2 cellular contexts compared by ENCODE assay signal in the genomic region with DNA sequence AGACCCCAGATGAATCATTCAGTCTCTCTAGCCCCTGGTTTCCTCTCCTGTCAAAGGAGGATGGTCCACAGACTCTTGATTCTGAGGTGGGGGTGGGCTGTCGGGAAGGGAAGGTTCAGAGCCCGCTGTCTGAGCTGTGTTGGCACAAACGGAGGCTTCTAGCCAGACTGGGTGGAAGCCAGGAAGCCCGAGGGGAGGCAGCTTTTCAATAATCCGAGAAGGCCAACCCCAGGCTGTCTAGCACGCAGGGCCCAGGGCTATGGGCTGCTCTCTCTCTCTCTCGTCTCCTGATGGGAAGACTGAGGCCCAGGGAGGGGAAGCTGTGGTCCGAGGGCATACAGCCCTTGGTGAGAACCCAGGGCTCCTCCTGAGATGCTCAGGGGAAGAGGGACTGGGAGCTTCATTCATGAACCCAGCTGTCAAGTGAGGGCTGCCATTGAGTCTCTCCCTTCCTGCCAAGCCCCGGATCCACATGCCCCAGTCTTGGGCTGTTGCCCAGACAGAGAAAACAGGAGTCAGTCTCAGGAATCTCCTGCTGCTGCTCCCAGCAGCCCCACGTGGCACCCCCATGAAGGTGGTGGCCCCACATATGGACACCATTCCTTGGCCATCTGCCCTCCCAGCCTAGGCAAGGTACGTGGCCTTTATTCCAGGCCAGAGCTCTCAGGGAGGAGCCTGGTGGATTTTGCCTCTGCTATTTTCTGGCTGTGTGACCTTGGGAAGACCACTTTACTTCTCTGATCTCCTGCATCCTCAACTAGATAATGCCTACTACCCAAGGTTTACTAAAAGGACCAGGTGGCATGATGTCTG.
TF ChIP-seq lines count a peak whose summit lies in the region.

No MANE protein-coding gene starts in this region.

TF ChIP-seq in HEK293, 187 proteins besides CTCF, POLR2A, EP300 and RAD21 (continued from another document):
- TF ChIP-seq, protein P1, sequence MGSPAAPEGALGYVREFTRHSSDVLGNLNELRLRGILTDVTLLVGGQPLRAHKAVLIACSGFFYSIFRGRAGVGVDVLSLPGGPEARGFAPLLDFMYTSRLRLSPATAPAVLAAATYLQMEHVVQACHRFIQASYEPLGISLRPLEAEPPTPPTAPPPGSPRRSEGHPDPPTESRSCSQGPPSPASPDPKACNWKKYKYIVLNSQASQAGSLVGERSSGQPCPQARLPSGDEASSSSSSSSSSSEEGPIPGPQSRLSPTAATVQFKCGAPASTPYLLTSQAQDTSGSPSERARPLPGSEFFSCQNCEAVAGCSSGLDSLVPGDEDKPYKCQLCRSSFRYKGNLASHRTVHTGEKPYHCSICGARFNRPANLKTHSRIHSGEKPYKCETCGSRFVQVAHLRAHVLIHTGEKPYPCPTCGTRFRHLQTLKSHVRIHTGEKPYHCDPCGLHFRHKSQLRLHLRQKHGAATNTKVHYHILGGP (tag by site-specific recombination; IDR thresholded peaks at IDR 0.05), result no peak
- no peak for TF ChIP-seq ZNF112 (tag by site-specific recombination; IDR thresholded peaks at IDR 0.05)

TF ChIP-seq in SK-N-SH, 30 proteins besides CTCF, POLR2A, EP300 and RAD21 (continued from another document):
- TF ChIP-seq JUND (IDR thresholded peaks at IDR 0.05), result no peak
- peak; percentile 78 for TF ChIP-seq RCOR1 (IDR thresholded peaks at IDR 0.05; ENCODE audit: low read length)
- TF ChIP-seq, protein P2, sequence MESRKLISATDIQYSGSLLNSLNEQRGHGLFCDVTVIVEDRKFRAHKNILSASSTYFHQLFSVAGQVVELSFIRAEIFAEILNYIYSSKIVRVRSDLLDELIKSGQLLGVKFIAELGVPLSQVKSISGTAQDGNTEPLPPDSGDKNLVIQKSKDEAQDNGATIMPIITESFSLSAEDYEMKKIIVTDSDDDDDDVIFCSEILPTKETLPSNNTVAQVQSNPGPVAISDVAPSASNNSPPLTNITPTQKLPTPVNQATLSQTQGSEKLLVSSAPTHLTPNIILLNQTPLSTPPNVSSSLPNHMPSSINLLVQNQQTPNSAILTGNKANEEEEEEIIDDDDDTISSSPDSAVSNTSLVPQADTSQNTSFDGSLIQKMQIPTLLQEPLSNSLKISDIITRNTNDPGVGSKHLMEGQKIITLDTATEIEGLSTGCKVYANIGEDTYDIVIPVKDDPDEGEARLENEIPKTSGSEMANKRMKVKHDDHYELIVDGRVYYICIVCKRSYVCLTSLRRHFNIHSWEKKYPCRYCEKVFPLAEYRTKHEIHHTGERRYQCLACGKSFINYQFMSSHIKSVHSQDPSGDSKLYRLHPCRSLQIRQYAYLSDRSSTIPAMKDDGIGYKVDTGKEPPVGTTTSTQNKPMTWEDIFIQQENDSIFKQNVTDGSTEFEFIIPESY (IDR thresholded peaks at IDR 0.05; ENCODE audit: borderline replicate concordance, low read depth), result no peak
- TF ChIP-seq POLR2AphosphoS5 (IDR thresholded peaks at IDR 0.05; ENCODE audit: low read depth, low read length), result no peak
- no peak for TF ChIP-seq CHD2 (IDR thresholded peaks at IDR 0.05; ENCODE audit: low read length, partially characterized antibody)
- no peak for TF ChIP-seq MEF2A (IDR thresholded peaks at IDR 0.05; ENCODE audit: borderline replicate concordance, low read depth)
- TF ChIP-seq NFIC (IDR thresholded peaks at IDR 0.05; ENCODE audit: borderline replicate concordance), result 0 out of 2 replicates have a peak, but pooled peaks have one; percentile 15
- TF ChIP-seq, protein P3, sequence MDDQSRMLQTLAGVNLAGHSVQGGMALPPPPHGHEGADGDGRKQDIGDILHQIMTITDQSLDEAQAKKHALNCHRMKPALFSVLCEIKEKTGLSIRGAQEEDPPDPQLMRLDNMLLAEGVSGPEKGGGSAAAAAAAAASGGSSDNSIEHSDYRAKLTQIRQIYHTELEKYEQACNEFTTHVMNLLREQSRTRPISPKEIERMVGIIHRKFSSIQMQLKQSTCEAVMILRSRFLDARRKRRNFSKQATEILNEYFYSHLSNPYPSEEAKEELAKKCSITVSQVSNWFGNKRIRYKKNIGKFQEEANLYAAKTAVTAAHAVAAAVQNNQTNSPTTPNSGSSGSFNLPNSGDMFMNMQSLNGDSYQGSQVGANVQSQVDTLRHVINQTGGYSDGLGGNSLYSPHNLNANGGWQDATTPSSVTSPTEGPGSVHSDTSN (IDR thresholded peaks at IDR 0.05), result no peak
- no peak for TF ChIP-seq FOXJ3 (CRISPR knock-in tag; IDR thresholded peaks at IDR 0.05)
- TF ChIP-seq EZH2phosphoT487 (IDR thresholded peaks at IDR 0.05; ENCODE audit: borderline replicate concordance, low read depth), result no peak
- TF ChIP-seq GATA2 (CRISPR knock-in tag; IDR thresholded peaks at IDR 0.05), result no peak
- TF ChIP-seq, protein P4, sequence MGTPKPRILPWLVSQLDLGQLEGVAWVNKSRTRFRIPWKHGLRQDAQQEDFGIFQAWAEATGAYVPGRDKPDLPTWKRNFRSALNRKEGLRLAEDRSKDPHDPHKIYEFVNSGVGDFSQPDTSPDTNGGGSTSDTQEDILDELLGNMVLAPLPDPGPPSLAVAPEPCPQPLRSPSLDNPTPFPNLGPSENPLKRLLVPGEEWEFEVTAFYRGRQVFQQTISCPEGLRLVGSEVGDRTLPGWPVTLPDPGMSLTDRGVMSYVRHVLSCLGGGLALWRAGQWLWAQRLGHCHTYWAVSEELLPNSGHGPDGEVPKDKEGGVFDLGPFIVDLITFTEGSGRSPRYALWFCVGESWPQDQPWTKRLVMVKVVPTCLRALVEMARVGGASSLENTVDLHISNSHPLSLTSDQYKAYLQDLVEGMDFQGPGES (IDR thresholded peaks at IDR 0.05; ENCODE audit: low read depth, low read length), result no peak
- peak; percentile 78; the same call in 1 of the 2 replicates for TF ChIP-seq MXI1 (IDR thresholded peaks at IDR 0.05; ENCODE audit: low read depth, low read length)
- no peak for TF ChIP-seq NRF1 (IDR thresholded peaks at IDR 0.05; ENCODE audit: low read depth, low read length)
- TF ChIP-seq FOSL2 (IDR thresholded peaks at IDR 0.05; ENCODE audit: borderline replicate concordance, low read depth), result no peak
- no peak for TF ChIP-seq YY1 (IDR thresholded peaks at IDR 0.05; ENCODE audit: low read depth)
- peak; percentile 63; the same call in 1 of the 2 replicates for TF ChIP-seq TCF12 (IDR thresholded peaks at IDR 0.05)
- no peak for TF ChIP-seq GABPA (IDR thresholded peaks at IDR 0.05; ENCODE audit: low read depth)
- TF ChIP-seq TEAD4 (IDR thresholded peaks at IDR 0.05; ENCODE audit: borderline replicate concordance, insufficient read depth), result no peak
- no peak for TF ChIP-seq RXRA (IDR thresholded peaks at IDR 0.05; ENCODE audit: borderline replicate concordance, low read depth)
- TF ChIP-seq FOXM1 (IDR thresholded peaks at IDR 0.05; ENCODE audit: low read depth), result no peak
- TF ChIP-seq, protein P5, sequence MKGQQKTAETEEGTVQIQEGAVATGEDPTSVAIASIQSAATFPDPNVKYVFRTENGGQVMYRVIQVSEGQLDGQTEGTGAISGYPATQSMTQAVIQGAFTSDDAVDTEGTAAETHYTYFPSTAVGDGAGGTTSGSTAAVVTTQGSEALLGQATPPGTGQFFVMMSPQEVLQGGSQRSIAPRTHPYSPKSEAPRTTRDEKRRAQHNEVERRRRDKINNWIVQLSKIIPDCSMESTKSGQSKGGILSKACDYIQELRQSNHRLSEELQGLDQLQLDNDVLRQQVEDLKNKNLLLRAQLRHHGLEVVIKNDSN (IDR thresholded peaks at IDR 0.05; ENCODE audit: borderline replicate concordance, low read depth), result no peak
- no peak for TF ChIP-seq ELF1 (IDR thresholded peaks at IDR 0.05)
- TF ChIP-seq, protein P6, sequence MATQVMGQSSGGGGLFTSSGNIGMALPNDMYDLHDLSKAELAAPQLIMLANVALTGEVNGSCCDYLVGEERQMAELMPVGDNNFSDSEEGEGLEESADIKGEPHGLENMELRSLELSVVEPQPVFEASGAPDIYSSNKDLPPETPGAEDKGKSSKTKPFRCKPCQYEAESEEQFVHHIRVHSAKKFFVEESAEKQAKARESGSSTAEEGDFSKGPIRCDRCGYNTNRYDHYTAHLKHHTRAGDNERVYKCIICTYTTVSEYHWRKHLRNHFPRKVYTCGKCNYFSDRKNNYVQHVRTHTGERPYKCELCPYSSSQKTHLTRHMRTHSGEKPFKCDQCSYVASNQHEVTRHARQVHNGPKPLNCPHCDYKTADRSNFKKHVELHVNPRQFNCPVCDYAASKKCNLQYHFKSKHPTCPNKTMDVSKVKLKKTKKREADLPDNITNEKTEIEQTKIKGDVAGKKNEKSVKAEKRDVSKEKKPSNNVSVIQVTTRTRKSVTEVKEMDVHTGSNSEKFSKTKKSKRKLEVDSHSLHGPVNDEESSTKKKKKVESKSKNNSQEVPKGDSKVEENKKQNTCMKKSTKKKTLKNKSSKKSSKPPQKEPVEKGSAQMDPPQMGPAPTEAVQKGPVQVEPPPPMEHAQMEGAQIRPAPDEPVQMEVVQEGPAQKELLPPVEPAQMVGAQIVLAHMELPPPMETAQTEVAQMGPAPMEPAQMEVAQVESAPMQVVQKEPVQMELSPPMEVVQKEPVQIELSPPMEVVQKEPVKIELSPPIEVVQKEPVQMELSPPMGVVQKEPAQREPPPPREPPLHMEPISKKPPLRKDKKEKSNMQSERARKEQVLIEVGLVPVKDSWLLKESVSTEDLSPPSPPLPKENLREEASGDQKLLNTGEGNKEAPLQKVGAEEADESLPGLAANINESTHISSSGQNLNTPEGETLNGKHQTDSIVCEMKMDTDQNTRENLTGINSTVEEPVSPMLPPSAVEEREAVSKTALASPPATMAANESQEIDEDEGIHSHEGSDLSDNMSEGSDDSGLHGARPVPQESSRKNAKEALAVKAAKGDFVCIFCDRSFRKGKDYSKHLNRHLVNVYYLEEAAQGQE (IDR thresholded peaks at IDR 0.05; ENCODE audit: low read depth, low read length), result no peak
- TF ChIP-seq SMC3 (IDR thresholded peaks at IDR 0.05; ENCODE audit: low read depth, low read length), result no peak
